In genomic region chr15:63121382-63122001, GRCh38 we compare ENCODE assay signal across 8 cellular contexts. TPM values are rescaled to one million over a fixed set of nuclear protein-coding genes. Genes with fewer than 3 reads are reported as not detected.
A peak's percentile ranks its signal among the peaks of the same experiment; 100 is the strongest.
DNase-seq lines count a peak whose midpoint lies in the region; ATAC-seq and TF ChIP-seq lines count a peak whose summit lies in the region.

LACTB (plus strand) TSS chr15:63121861; CDS start chr15:63121872, 11 bp downstream.

- peaks cover 50% of the 10 kb centered on the region for H3K36me3 Mint-ChIP-seq in dendritic cell treated with granulocyte-macrophage colony-stimulating factor and Interleukin-4, amounts not matched to agents 40 ng/mL and 50 ng/mL, for 4 days (ENCODE audit: low read depth)

- intact Hi-C loops in dendritic cell treated with granulocyte-macrophage colony-stimulating factor and Interleukin-4, amounts not matched to agents 40 ng/mL and 50 ng/mL, for 4 days (cut with micrococcal nuclease), result loop anchor here (1.0 to 2.0 kb wide), 2 partner anchors 36 to 69 kb away; partner anchors contain the start of gene RPS27L

- H3K9me3 Mint-ChIP-seq in dendritic cell treated with granulocyte-macrophage colony-stimulating factor and Interleukin-4, amounts not matched to agents 40 ng/mL and 50 ng/mL, for 4 days, result peaks cover 21% of the 10 kb centered on the region

- DNase-seq in AML-193 (lab: John Stamatoyannopoulos, UW) (peak; percentile 66 to 78), NCI-H526 treated with DMSO at 0.1 percent for 48 hours (lab: John Stamatoyannopoulos, UW) (peak; percentile 72), left lobe of liver (ENCODE audit: low spot score) (peak; percentile 90)
- peak; percentile 68 to 74 for DNase-seq in activated CD4-positive, alpha-beta T cell treated with anti-CD3 and anti-CD28 coated beads, Interleukin-2, amount 50 U/mL, for 4 hours
- DNase-seq in stimulated activated CD4-positive, alpha-beta T cell treated with anti-CD3 and anti-CD28 coated beads, Interleukin-2, amount 100 ng/mL, for 4 hours (ENCODE audit: low read depth), result peak; percentile 65

- peak within 1 kb of the TSS; percentile 80 for H3K4me3 Mint-ChIP-seq in dendritic cell treated with granulocyte-macrophage colony-stimulating factor and Interleukin-4, amounts not matched to agents 40 ng/mL and 50 ng/mL, for 4 days

- peak within 1 kb of the TSS; percentile 83 for H3K27ac Mint-ChIP-seq in dendritic cell treated with granulocyte-macrophage colony-stimulating factor and Interleukin-4, amounts not matched to agents 40 ng/mL and 50 ng/mL, for 4 days

- peak; percentile 58 for TF ChIP-seq POLR2A in GM19099 (IDR thresholded peaks at IDR 0.05; ENCODE audit: extremely low read depth, insufficient read length, low read depth)

- peaks cover 36% of the 10 kb centered on the region for H3K4me1 Mint-ChIP-seq in dendritic cell treated with granulocyte-macrophage colony-stimulating factor and Interleukin-4, amounts not matched to agents 40 ng/mL and 50 ng/mL, for 4 days (ENCODE audit: low read depth)

- ATAC-seq in HG03378 (IDR thresholded peaks at IDR 0.05; ENCODE audit: unreplicated experiment) (peak; percentile 47), left lobe of liver (peak; percentile 93)

- H3K27me3 Mint-ChIP-seq in dendritic cell treated with granulocyte-macrophage colony-stimulating factor and Interleukin-4, amounts not matched to agents 40 ng/mL and 50 ng/mL, for 4 days, result no peaks in the 10 kb centered on the region

RNA-seq across cellular contexts. Expression of gene LACTB, which starts in this region (rescaled TPM):
- total RNA-seq in left lobe of liver, result 18.8 TPM

Comparison
In these comparisons a context has a peak if more than half of its experiments do, and no peak if none do; other contexts are left out.
1. Peak in every context shown above with its lines: DNase-seq and ATAC-seq.